8 cellular contexts compared by ENCODE assay signal in the genomic region with DNA sequence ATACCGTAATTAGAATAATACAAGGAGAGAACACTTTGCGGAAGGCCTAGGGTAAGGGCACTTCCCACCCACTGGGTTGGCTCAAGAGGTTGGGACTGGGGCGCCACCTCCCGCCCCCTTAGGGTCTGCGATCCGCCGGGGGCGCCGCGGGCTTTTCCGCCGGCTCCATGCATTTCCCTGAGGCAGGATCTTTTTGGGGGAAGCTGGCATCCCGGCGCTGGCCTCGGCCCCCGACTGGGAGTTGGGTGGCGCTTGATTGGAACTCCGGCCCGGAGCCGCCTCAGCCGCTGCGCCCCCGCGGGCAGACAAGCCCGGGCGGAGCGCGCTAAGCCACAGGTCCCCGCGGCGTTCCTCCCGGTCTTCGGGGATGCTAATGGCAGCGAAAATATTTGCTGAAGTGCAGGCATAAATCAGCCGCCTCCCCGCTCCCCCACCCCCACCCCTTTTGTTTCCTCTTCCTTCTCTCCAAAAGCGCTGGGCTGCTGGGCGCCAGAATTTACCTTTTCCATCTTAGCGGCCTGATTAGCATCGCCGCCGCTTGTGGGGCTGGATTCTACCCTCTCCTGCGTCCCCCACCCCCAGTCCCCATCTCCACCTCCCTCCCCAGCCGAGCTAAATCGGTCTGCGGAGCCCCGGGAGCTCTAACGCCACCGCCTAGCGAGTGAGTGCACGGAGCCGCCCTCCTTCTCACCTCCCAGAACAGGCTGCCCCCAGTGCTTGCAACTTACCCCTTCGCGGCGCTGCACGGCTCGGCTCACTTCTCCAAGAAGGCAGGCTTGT. TPM values are rescaled to one million over a fixed set of nuclear protein-coding genes. Genes with fewer than 3 reads are reported as not detected.
DNase-seq lines count a peak whose midpoint lies in the region; ATAC-seq lines count a peak whose summit lies in the region.

No MANE protein-coding gene starts in this region.

- H3K36me3 Mint-ChIP-seq in activated naive CD4-positive, alpha-beta T cell treated with anti-CD3 and anti-CD28 coated beads, Interleukin-2, amount 10 ng/mL, durations not matched to agents 7 days and 5 days = no peaks in the 10 kb centered on the region

- no peak overlapping the region for H3K27ac Mint-ChIP-seq in activated naive CD4-positive, alpha-beta T cell treated with anti-CD3 and anti-CD28 coated beads, Interleukin-2, amount 10 ng/mL, durations not matched to agents 7 days and 5 days

- peaks cover 98% of the 10 kb centered on the region for H3K27me3 Mint-ChIP-seq in activated naive CD4-positive, alpha-beta T cell treated with anti-CD3 and anti-CD28 coated beads, Interleukin-2, amount 10 ng/mL, durations not matched to agents 7 days and 5 days

- intact Hi-C loops in left cardiac atrium (cut with DNase I) = loop anchor here in 1 of 2 donors (10.0 kb wide), 1 partner anchor 153 kb away; no protein-coding TSS in a partner anchor
- intact Hi-C loops in posterior cingulate gyrus (cut with DNase I) = no loop called here

- H3K9me3 Mint-ChIP-seq in activated naive CD4-positive, alpha-beta T cell treated with anti-CD3 and anti-CD28 coated beads, Interleukin-2, amount 10 ng/mL, durations not matched to agents 7 days and 5 days = no peaks in the 10 kb centered on the region

- no peak for DNase-seq in activated naive CD4-positive, alpha-beta T cell treated with anti-CD3 and anti-CD28 coated beads, Interleukin-2, amount 10 ng/mL, durations not matched to agents 7 days and 5 days
- no peak for DNase-seq in activated naive CD4-positive, alpha-beta T cell treated with Interleukin-2 at 50 U/mL for 16 hours
- DNase-seq in activated CD8-positive, alpha-beta memory T cell treated with anti-CD3 and anti-CD28 coated beads, Interleukin-2, amount 50 U/mL, for 48 hours = peak; percentile 54
- DNase-seq in left cardiac atrium = no peak
- peak in 6 of 10 donors; percentile 49 to 91 (median 76) for DNase-seq in posterior cingulate gyrus
- DNase-seq in NCI-H524 treated with DMSO at 0.1 percent for 48 hours (lab: John Stamatoyannopoulos, UW) = no peak

- ATAC-seq in left cardiac atrium (peak; percentile 25 to 40), HG02623 (IDR thresholded peaks at IDR 0.05; ENCODE audit: unreplicated experiment) (no peak), GM21447 (IDR thresholded peaks at IDR 0.05; ENCODE audit: unreplicated experiment) (no peak)

- peaks cover 10% of the 10 kb centered on the region for H3K4me1 Mint-ChIP-seq in activated naive CD4-positive, alpha-beta T cell treated with anti-CD3 and anti-CD28 coated beads, Interleukin-2, amount 10 ng/mL, durations not matched to agents 7 days and 5 days

- CTCF ChIA-PET in activated naive CD4-positive, alpha-beta T cell treated with anti-CD3 and anti-CD28 coated beads, Interleukin-2, amount 10 ng/mL, durations not matched to agents 7 days and 5 days (lab: Charles Lee) = interaction anchor here (1.1 to 3.3 kb wide), 3 partner anchors 9 to 292 kb away, joined by 3 to 12 read pairs (median 4); no protein-coding TSS in a partner anchor

- peak overlapping the region; percentile 26 for H3K4me3 Mint-ChIP-seq in activated naive CD4-positive, alpha-beta T cell treated with anti-CD3 and anti-CD28 coated beads, Interleukin-2, amount 10 ng/mL, durations not matched to agents 7 days and 5 days

RNA-seq across cellular contexts. Expression of gene UNC5B, which starts 5.1 kb away (rescaled TPM):
- 10 to 100 TPM; 12.4 to 17.7 TPM for total RNA-seq in left cardiac atrium

Comparison
In these comparisons a context has a peak if more than half of its experiments do, and no peak if none do; other contexts are left out.
1. DNase-seq: peak in activated CD8-positive, alpha-beta memory T cell treated with anti-CD3 and anti-CD28 coated beads, Interleukin-2, amount 50 U/mL, for 48 hours (single experiment) and posterior cingulate gyrus (6 of 10); none in activated naive CD4-positive, alpha-beta T cell treated with anti-CD3 and anti-CD28 coated beads, Interleukin-2, amount 10 ng/mL, durations not matched to agents 7 days and 5 days (single experiment), activated naive CD4-positive, alpha-beta T cell treated with Interleukin-2 at 50 U/mL for 16 hours (single experiment), left cardiac atrium (single experiment) and NCI-H524 treated with DMSO at 0.1 percent for 48 hours (single experiment).
2. ATAC-seq: peak in left cardiac atrium (2 of 2); none in HG02623 (single experiment) and GM21447 (single experiment).